Comparison of ENCODE assay signal across 19 cellular contexts in genomic region chr1:103373991-103374390, GRCh38.
"Had no signal": no experiment of that assay in that cellular context is flagged by ENCODE, and none has a peak within 500 bp of the region (broad histone marks: within the 10 kb centered on the region; RNA-seq: fewer than 3 reads in every experiment).

No MANE protein-coding gene starts in this region.

- H3K4me1 Mint-ChIP-seq: mesothelial cell of epicardium, natural killer cell, neural crest cell had no signal

- DNase-seq: colonic mucosa; dermis blood vessel endothelial cell; erythroblast; heart left ventricle; hippocampal formation; kidney glomerular epithelial cell; natural killer cell; nucleus accumbens; pancreas; right cardiac atrium; small intestine; stimulated activated CD4-positive, alpha-beta T cell treated with anti-CD3 and anti-CD28 coated beads, Interleukin-2, amount 100 ng/mL, for 48 hours; stimulated activated naive CD4-positive, alpha-beta T cell treated with Interleukin-2 at 50 U/mL for 16 hours had no signal

- H3K4me1 ChIP-seq: colonic mucosa, heart left ventricle, pancreas had no signal

- ATAC-seq: heart left ventricle, natural killer cell, pancreas, right cardiac atrium had no signal

- FAIRE-seq: islet of Langerhans, urothelium cell line had no signal

- H3K4me3 ChIP-seq: colonic mucosa, heart left ventricle, pancreas had no signal

- H3K36me3 ChIP-seq: colonic mucosa, heart left ventricle, pancreas had no signal

- H3K4me3 Mint-ChIP-seq: mesothelial cell of epicardium, natural killer cell, neural crest cell, type B pancreatic cell had no signal

- H3K36me3 Mint-ChIP-seq: mesothelial cell of epicardium, natural killer cell, type B pancreatic cell had no signal

- H3K27ac Mint-ChIP-seq: mesothelial cell of epicardium, natural killer cell, progenitor cell of endocrine pancreas, type B pancreatic cell had no signal

- H3K9me3 Mint-ChIP-seq: neural crest cell, type B pancreatic cell had no signal

- H3K9me3 ChIP-seq: colonic mucosa, pancreas had no signal

- H3K27me3 ChIP-seq: colonic mucosa, heart left ventricle, pancreas had no signal

- H3K27ac ChIP-seq: colonic mucosa, heart left ventricle, pancreas had no signal

- H3K27me3 Mint-ChIP-seq: progenitor cell of endocrine pancreas, type B pancreatic cell had no signal
